Comparison of ENCODE assay signal across 17 cellular contexts in the genomic region with DNA sequence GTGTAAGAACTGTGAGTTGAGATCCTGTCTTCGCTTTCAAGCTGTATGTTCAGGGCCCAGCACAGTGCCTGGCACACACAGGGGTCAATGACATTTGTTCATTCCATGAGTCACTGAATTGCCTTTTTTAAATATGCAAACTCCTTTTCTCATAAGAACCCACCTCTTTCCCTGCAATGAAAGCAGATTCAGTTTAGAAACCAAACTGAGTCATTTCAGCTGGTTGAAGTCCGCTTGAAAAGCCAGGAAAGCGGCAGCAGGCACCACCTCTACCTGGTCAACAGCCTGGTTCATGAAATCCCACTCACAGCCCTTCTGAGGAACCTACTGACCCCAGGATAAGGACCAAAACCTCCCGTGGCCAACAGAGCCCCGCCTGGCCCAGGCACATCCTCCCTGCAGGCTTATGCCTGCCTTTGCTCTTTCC. TPM values are rescaled to one million over a fixed set of nuclear protein-coding genes. Genes with fewer than 3 reads are reported as not detected.
A peak's percentile ranks its signal among the peaks of the same experiment; 100 is the strongest.
DNase-seq lines count a peak whose midpoint lies in the region; ATAC-seq and TF ChIP-seq lines count a peak whose summit lies in the region.
"Had no signal": no experiment of that assay in that cellular context is flagged by ENCODE, and none has a peak within 500 bp of the region (broad histone marks: within the 10 kb centered on the region; RNA-seq: fewer than 3 reads in every experiment).

No MANE protein-coding gene starts in this region.

- POLR2A ChIA-PET in activated CD4-positive, alpha-beta memory T cell treated with anti-CD3 and anti-CD28 coated beads for 36 hours (lab: Charles Lee), result no interaction called here
- POLR2A ChIA-PET in activated CD4-positive, alpha-beta memory T cell treated with anti-CD3 and anti-CD28 coated beads, Interleukin-2, amount 10 ng/mL, durations not matched to agents 7 days and 5 days (lab: Charles Lee), result no interaction called here

- peak; percentile 48 for DNase-seq in activated CD4-positive, alpha-beta memory T cell treated with anti-CD3 and anti-CD28 coated beads for 36 hours
- no peak for DNase-seq in activated CD4-positive, alpha-beta memory T cell treated with anti-CD3 and anti-CD28 coated beads, Interleukin-2, amount 10 ng/mL, durations not matched to agents 7 days and 5 days
- DNase-seq in stimulated activated CD4-positive, alpha-beta T cell treated with anti-CD3 and anti-CD28 coated beads, Interleukin-4, amount 100 ng/mL, for 24 hours, result peak; percentile 6
- DNase-seq in stimulated activated CD4-positive, alpha-beta T cell treated with anti-CD3 and anti-CD28 coated beads, Interleukin-4, amount 100 ng/mL, for 4 hours, result no peak
- no peak for DNase-seq in NCI-H82 (lab: John Stamatoyannopoulos, UW)
- no peak for DNase-seq in inferior parietal cortex (ENCODE audit: extremely low spot score)
- DNase-seq in right atrium auricular region (ENCODE audit: low spot score), result no peak
- DNase-seq: C1 segment of cervical spinal cord, DMS153, EL, HCEC 1CT, NCI-H1417, NCI-H1930, NCI-H2171, NCI-H446 treated with DMSO at 0.1 percent for 48 hours, NCI-H774 had no signal

- TF ChIP-seq CTCF in gastroesophageal sphincter (IDR thresholded peaks at IDR 0.05) (no peak), right atrium auricular region (IDR thresholded peaks at IDR 0.05) (no peak)

- no peaks in the 10 kb centered on the region for H3K36me3 Mint-ChIP-seq in activated CD4-positive, alpha-beta memory T cell treated with anti-CD3 and anti-CD28 coated beads for 36 hours
- no peaks in the 10 kb centered on the region for H3K36me3 Mint-ChIP-seq in activated CD4-positive, alpha-beta memory T cell treated with anti-CD3 and anti-CD28 coated beads, Interleukin-2, amount 10 ng/mL, durations not matched to agents 7 days and 5 days (ENCODE audit: low read depth)

- no peaks in the 10 kb centered on the region for H3K9me3 Mint-ChIP-seq in activated CD4-positive, alpha-beta memory T cell treated with anti-CD3 and anti-CD28 coated beads for 36 hours
- H3K9me3 Mint-ChIP-seq in activated CD4-positive, alpha-beta memory T cell treated with anti-CD3 and anti-CD28 coated beads, Interleukin-2, amount 10 ng/mL, durations not matched to agents 7 days and 5 days, result no peaks in the 10 kb centered on the region

- no peak overlapping the region for H3K4me3 Mint-ChIP-seq in activated CD4-positive, alpha-beta memory T cell treated with anti-CD3 and anti-CD28 coated beads for 36 hours
- no peak overlapping the region for H3K4me3 Mint-ChIP-seq in activated CD4-positive, alpha-beta memory T cell treated with anti-CD3 and anti-CD28 coated beads, Interleukin-2, amount 10 ng/mL, durations not matched to agents 7 days and 5 days

- H3K27ac ChIP-seq in gastroesophageal sphincter, result peak overlapping the region in 3 of 4 donors; percentile 39 to 66 (median 49)
- H3K27ac ChIP-seq in right atrium auricular region, result no peak overlapping the region

- no peak overlapping the region for H3K4me3 ChIP-seq in gastroesophageal sphincter
- H3K4me3 ChIP-seq in right atrium auricular region, result no peak overlapping the region

- H3K27me3 Mint-ChIP-seq in activated CD4-positive, alpha-beta memory T cell treated with anti-CD3 and anti-CD28 coated beads for 36 hours, result peaks cover 1% of the 10 kb centered on the region
- H3K27me3 Mint-ChIP-seq in activated CD4-positive, alpha-beta memory T cell treated with anti-CD3 and anti-CD28 coated beads, Interleukin-2, amount 10 ng/mL, durations not matched to agents 7 days and 5 days, result peaks cover 6% of the 10 kb centered on the region

- no peak overlapping the region for H3K27ac Mint-ChIP-seq in activated CD4-positive, alpha-beta memory T cell treated with anti-CD3 and anti-CD28 coated beads for 36 hours
- H3K27ac Mint-ChIP-seq in activated CD4-positive, alpha-beta memory T cell treated with anti-CD3 and anti-CD28 coated beads, Interleukin-2, amount 10 ng/mL, durations not matched to agents 7 days and 5 days, result no peak overlapping the region

- no peak for ATAC-seq in gastroesophageal sphincter

- 75 to 77% methylated on average over 3 to 5 of the region's 5 CpGs for WGBS in gastroesophageal sphincter (ENCODE audit: low coverage in 1 of 2), 2 donors

- H3K4me1 Mint-ChIP-seq in activated CD4-positive, alpha-beta memory T cell treated with anti-CD3 and anti-CD28 coated beads for 36 hours (ENCODE audit: low read depth), result peaks cover 32% of the 10 kb centered on the region
- peaks cover 27% of the 10 kb centered on the region for H3K4me1 Mint-ChIP-seq in activated CD4-positive, alpha-beta memory T cell treated with anti-CD3 and anti-CD28 coated beads, Interleukin-2, amount 10 ng/mL, durations not matched to agents 7 days and 5 days

- H3K27me3 ChIP-seq in gastroesophageal sphincter, result no peaks in the 10 kb centered on the region
- no peaks in the 10 kb centered on the region for H3K27me3 ChIP-seq in right atrium auricular region

- H3K4me1 ChIP-seq in gastroesophageal sphincter (peaks cover 10 to 82% (median 36%) of the 10 kb centered on the region in 3 donors), right atrium auricular region (no peaks in the 10 kb centered on the region)

- no peak for TF ChIP-seq EP300 in gastroesophageal sphincter (IDR thresholded peaks at IDR 0.05)

- no peaks in the 10 kb centered on the region for H3K36me3 ChIP-seq in gastroesophageal sphincter
- no peaks in the 10 kb centered on the region for H3K36me3 ChIP-seq in right atrium auricular region

- no peak for TF ChIP-seq POLR2A in gastroesophageal sphincter (IDR thresholded peaks at IDR 0.05)

- CTCF ChIA-PET in activated CD4-positive, alpha-beta memory T cell treated with anti-CD3 and anti-CD28 coated beads for 36 hours (lab: Charles Lee), result no interaction called here
- CTCF ChIA-PET in activated CD4-positive, alpha-beta memory T cell treated with anti-CD3 and anti-CD28 coated beads, Interleukin-2, amount 10 ng/mL, durations not matched to agents 7 days and 5 days (lab: Charles Lee), result no interaction called here

- intact Hi-C loops in activated CD4-positive, alpha-beta memory T cell treated with anti-CD3 and anti-CD28 coated beads for 36 hours (cut with micrococcal nuclease), result loop anchor here (5.0 to 10.0 kb wide), 3 partner anchors 234 to 388 kb away; a partner anchor contains a TSS

- H3K9me3 ChIP-seq in gastroesophageal sphincter (no peaks in the 10 kb centered on the region), right atrium auricular region (no peaks in the 10 kb centered on the region)

RNA-seq across cellular contexts. Expression of a gene that starts 4.5 kb away (rescaled TPM):
- total RNA-seq in activated CD4-positive, alpha-beta memory T cell treated with anti-CD3 and anti-CD28 coated beads for 36 hours, result not detected
- not detected for total RNA-seq in activated CD4-positive, alpha-beta memory T cell treated with anti-CD3 and anti-CD28 coated beads, Interleukin-2, amount 10 ng/mL, durations not matched to agents 7 days and 5 days
- total RNA-seq in gastroesophageal sphincter (10 to 100 TPM; 21.1 to 52.1 (median 37.6) TPM), right atrium auricular region (1 to 10 TPM; 1.0 to 2.9 TPM)

RNA-seq across cellular contexts. Expression of a gene that starts 46.4 kb away (rescaled TPM):
- total RNA-seq in activated CD4-positive, alpha-beta memory T cell treated with anti-CD3 and anti-CD28 coated beads for 36 hours, result not detected
- total RNA-seq in activated CD4-positive, alpha-beta memory T cell treated with anti-CD3 and anti-CD28 coated beads, Interleukin-2, amount 10 ng/mL, durations not matched to agents 7 days and 5 days, result not detected
- total RNA-seq in gastroesophageal sphincter, result 10 to 100 TPM; 31.8 to 80.5 (median 58.0) TPM
- 1 to 10 TPM; 6.1 to 8.0 TPM for total RNA-seq in right atrium auricular region

Comparison
In these comparisons a context has a peak if more than half of its experiments do, and no peak if none do; other contexts are left out.
1. DNase-seq: peak in activated CD4-positive, alpha-beta memory T cell treated with anti-CD3 and anti-CD28 coated beads for 36 hours (single experiment) and stimulated activated CD4-positive, alpha-beta T cell treated with anti-CD3 and anti-CD28 coated beads, Interleukin-4, amount 100 ng/mL, for 24 hours (single experiment); none in activated CD4-positive, alpha-beta memory T cell treated with anti-CD3 and anti-CD28 coated beads, Interleukin-2, amount 10 ng/mL, durations not matched to agents 7 days and 5 days (single experiment), stimulated activated CD4-positive, alpha-beta T cell treated with anti-CD3 and anti-CD28 coated beads, Interleukin-4, amount 100 ng/mL, for 4 hours (0 of 2), NCI-H82 (single experiment), inferior parietal cortex (single experiment) and right atrium auricular region (single experiment).
2. H3K27ac ChIP-seq: peak in gastroesophageal sphincter (3 of 4); none in right atrium auricular region (0 of 2).
3. RNA of a gene that starts 4.5 kb away (total RNA-seq): 21.1 to 52.1 TPM in gastroesophageal sphincter; 1.0 to 2.9 TPM in right atrium auricular region, not detected in activated CD4-positive, alpha-beta memory T cell treated with anti-CD3 and anti-CD28 coated beads for 36 hours and not detected in activated CD4-positive, alpha-beta memory T cell treated with anti-CD3 and anti-CD28 coated beads, Interleukin-2, amount 10 ng/mL, durations not matched to agents 7 days and 5 days; every median in the first group is over 4 times any median in the second.
4. RNA of a gene that starts 46.4 kb away (total RNA-seq): 31.8 to 80.5 TPM in gastroesophageal sphincter and 6.1 to 8.0 TPM in right atrium auricular region; not detected in activated CD4-positive, alpha-beta memory T cell treated with anti-CD3 and anti-CD28 coated beads for 36 hours and not detected in activated CD4-positive, alpha-beta memory T cell treated with anti-CD3 and anti-CD28 coated beads, Interleukin-2, amount 10 ng/mL, durations not matched to agents 7 days and 5 days; every median in the first group is over 4 times any median in the second.